In the genomic region with DNA sequence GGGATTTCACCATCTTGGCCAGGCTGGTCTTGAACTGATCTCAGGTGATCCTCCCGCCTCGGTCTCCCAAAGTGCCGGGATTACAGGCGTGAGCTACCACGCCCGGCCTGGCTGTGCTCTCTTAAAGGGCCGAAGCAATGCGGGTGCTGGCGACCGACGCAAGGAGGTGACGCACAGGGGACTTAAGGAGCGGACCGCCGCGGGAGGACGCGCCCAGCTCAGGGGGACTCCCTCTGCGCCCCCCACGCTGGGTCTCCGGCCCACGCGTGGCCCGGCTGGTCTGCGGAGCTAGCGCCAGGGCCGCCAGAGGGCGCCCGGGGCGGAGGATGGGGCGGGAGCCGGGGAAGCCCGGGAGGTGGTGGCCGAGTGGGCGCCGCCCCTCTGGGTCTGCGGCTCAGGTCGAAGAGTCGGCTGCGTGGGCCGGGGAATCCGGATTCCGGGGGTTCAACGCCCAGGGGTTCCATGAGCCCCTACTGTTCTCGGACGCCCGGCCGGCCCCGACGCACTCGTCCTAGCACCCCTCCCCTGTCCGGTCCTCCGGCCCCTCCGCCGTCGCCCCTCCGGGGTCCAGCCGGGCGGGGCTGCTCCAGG, we compare ENCODE assay signal across 1 cellular context.
TF ChIP-seq lines count a peak whose summit lies in the region.

No MANE protein-coding gene starts in this region.

TF ChIP-seq in K562, 482 proteins besides CTCF, POLR2A, EP300 and RAD21 (continued from another document):
- TF ChIP-seq, protein P1, sequence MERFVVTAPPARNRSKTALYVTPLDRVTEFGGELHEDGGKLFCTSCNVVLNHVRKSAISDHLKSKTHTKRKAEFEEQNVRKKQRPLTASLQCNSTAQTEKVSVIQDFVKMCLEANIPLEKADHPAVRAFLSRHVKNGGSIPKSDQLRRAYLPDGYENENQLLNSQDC (CRISPR knock-in tag; IDR thresholded peaks at IDR 0.05), result no peak
- TF ChIP-seq ZBTB17 (CRISPR knock-in tag; IDR thresholded peaks at IDR 0.05) (0 out of 2 replicates have a peak, but pooled peaks have one; percentile 37), KLF1 (tag; IDR thresholded peaks at IDR 0.05) (peak; percentile 63; the same call in 1 of the 2 replicates), JUND (IDR thresholded peaks at IDR 0.05; ENCODE audit: borderline replicate concordance, low read depth, low read length) (peak; percentile 23; the same call in 1 of the 2 replicates), JUND (tag; IDR thresholded peaks at IDR 0.05; ENCODE audit: borderline replicate concordance, low read depth, low read length) (peak; percentile 14; the same call in 1 of the 3 replicates), MYNN (IDR thresholded peaks at IDR 0.05) (no peak), MYNN (CRISPR knock-in tag; IDR thresholded peaks at IDR 0.05) (no peak), KDM4B (IDR thresholded peaks at IDR 0.05; ENCODE audit: borderline replicate concordance in 2 of 2, low read depth in 1 of 2) (peak in 1 of 2 experiments; percentile 34; a peak in 1 of 4 replicates), NCOR1 (IDR thresholded peaks at IDR 0.05) (no peak; the same call in 1 of the 2 replicates), HDAC1 (IDR thresholded peaks at IDR 0.05) (peak; percentile 9 to 91; a peak in 2 of 4 replicates), HDGF (IDR thresholded peaks at IDR 0.05) (no peak), TARDBP (IDR thresholded peaks at IDR 0.05) (peak; percentile 96), ZNF232 (CRISPR knock-in tag; IDR thresholded peaks at IDR 0.05) (no peak), STAT5B (CRISPR knock-in tag; IDR thresholded peaks at IDR 0.05) (no peak), ZNF444 (CRISPR knock-in tag; IDR thresholded peaks at IDR 0.05) (no peak), DMBX1 (CRISPR knock-in tag; IDR thresholded peaks at IDR 0.05; ENCODE audit: borderline replicate concordance) (0 out of 2 replicates have a peak, but pooled peaks have one; percentile 26), SMARCA4 (IDR thresholded peaks at IDR 0.05) (peak; percentile 45), TEAD1 (CRISPR knock-in tag; IDR thresholded peaks at IDR 0.05) (peak in 1 of 2 experiments; percentile 55; a peak in 1 of 4 replicates), SUPT5H (IDR thresholded peaks at IDR 0.05) (peak; percentile 57), NUFIP1 (IDR thresholded peaks at IDR 0.05; ENCODE audit: partially characterized antibody) (no peak), ZNF133 (CRISPR knock-in tag; IDR thresholded peaks at IDR 0.05) (no peak), SIN3A (IDR thresholded peaks at IDR 0.05; ENCODE audit: borderline replicate concordance in 2 of 2, control insufficient read depth in 1 of 2, low read depth in 2 of 2, low read length in 2 of 2) (peak; percentile 19 to 93; a peak in 2 of 4 replicates), KLF13 (tag; IDR thresholded peaks at IDR 0.05; ENCODE audit: borderline replicate concordance, low read depth) (peak; percentile 84; the same call in 1 of the 2 replicates), SAFB (IDR thresholded peaks at IDR 0.05; ENCODE audit: borderline replicate concordance, low read depth, low read length) (peak; percentile 99), MTA3 (IDR thresholded peaks at IDR 0.05; ENCODE audit: borderline replicate concordance) (peak; percentile 96), EP400 (IDR thresholded peaks at IDR 0.05) (peak; percentile 78; the same call in 1 of the 2 replicates), PHB2 (IDR thresholded peaks at IDR 0.05; ENCODE audit: low read depth) (no peak), MTA2 (IDR thresholded peaks at IDR 0.05; ENCODE audit: low read depth) (peak; percentile 43; the same call in 1 of the 2 replicates), GATAD2A (IDR thresholded peaks at IDR 0.05) (peak; percentile 99), L3MBTL2 (IDR thresholded peaks at IDR 0.05) (peak; percentile 82), PRPF4 (IDR thresholded peaks at IDR 0.05; ENCODE audit: insufficient read depth, low read depth, low read length, poor library complexity, severe bottlenecking) (no peak), ETV5 (CRISPR knock-in tag; IDR thresholded peaks at IDR 0.05; ENCODE audit: low read depth) (peak; percentile 51; the same call in 1 of the 2 replicates), ZNF12 (CRISPR knock-in tag; IDR thresholded peaks at IDR 0.05) (peak; percentile 70; the same call in 1 of the 2 replicates), JUN (IDR thresholded peaks at IDR 0.05; ENCODE audit: borderline replicate concordance, low read depth, low read length) (no peak), JUN (CRISPR knock-in tag; IDR thresholded peaks at IDR 0.05; ENCODE audit: borderline replicate concordance) (no peak), SRSF7 (optimal IDR thresholded peaks at IDR 0.05; ENCODE audit: low read depth, low read length) (no peak), CREB1 (IDR thresholded peaks at IDR 0.05) (peak; percentile 65), CREB1 (CRISPR knock-in tag; IDR thresholded peaks at IDR 0.05) (0 out of 2 replicates have a peak, but pooled peaks have one; percentile 35), RBFOX2 (IDR thresholded peaks at IDR 0.05; ENCODE audit: low read depth, low read length) (peak; percentile 74), BRD9 (IDR thresholded peaks at IDR 0.05; ENCODE audit: low read depth, partially characterized antibody) (peak; percentile 31), SIN3B (IDR thresholded peaks at IDR 0.05; ENCODE audit: low read depth) (peak; percentile 44; the same call in 1 of the 2 replicates), CCNT2 (IDR thresholded peaks at IDR 0.05; ENCODE audit: borderline replicate concordance, extremely low read depth, insufficient read length, low read depth, low read length) (peak; percentile 86), MTA1 (IDR thresholded peaks at IDR 0.05; ENCODE audit: borderline replicate concordance) (peak; percentile 87), HDAC2 (IDR thresholded peaks at IDR 0.05) (peak; percentile 82)
- TF ChIP-seq, protein P2, sequence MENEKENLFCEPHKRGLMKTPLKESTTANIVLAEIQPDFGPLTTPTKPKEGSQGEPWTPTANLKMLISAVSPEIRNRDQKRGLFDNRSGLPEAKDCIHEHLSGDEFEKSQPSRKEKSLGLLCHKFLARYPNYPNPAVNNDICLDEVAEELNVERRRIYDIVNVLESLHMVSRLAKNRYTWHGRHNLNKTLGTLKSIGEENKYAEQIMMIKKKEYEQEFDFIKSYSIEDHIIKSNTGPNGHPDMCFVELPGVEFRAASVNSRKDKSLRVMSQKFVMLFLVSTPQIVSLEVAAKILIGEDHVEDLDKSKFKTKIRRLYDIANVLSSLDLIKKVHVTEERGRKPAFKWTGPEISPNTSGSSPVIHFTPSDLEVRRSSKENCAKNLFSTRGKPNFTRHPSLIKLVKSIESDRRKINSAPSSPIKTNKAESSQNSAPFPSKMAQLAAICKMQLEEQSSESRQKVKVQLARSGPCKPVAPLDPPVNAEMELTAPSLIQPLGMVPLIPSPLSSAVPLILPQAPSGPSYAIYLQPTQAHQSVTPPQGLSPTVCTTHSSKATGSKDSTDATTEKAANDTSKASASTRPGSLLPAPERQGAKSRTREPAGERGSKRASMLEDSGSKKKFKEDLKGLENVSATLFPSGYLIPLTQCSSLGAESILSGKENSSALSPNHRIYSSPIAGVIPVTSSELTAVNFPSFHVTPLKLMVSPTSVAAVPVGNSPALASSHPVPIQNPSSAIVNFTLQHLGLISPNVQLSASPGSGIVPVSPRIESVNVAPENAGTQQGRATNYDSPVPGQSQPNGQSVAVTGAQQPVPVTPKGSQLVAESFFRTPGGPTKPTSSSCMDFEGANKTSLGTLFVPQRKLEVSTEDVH (IDR thresholded peaks at IDR 0.05; ENCODE audit: low read depth, partially characterized antibody), result no peak
- TF ChIP-seq, protein P3, sequence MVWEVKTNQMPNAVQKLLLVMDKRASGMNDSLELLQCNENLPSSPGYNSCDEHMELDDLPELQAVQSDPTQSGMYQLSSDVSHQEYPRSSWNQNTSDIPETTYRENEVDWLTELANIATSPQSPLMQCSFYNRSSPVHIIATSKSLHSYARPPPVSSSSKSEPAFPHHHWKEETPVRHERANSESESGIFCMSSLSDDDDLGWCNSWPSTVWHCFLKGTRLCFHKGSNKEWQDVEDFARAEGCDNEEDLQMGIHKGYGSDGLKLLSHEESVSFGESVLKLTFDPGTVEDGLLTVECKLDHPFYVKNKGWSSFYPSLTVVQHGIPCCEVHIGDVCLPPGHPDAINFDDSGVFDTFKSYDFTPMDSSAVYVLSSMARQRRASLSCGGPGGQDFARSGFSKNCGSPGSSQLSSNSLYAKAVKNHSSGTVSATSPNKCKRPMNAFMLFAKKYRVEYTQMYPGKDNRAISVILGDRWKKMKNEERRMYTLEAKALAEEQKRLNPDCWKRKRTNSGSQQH (CRISPR knock-in tag; IDR thresholded peaks at IDR 0.05), result peak; percentile 36; the same call in 1 of the 2 replicates
- TF ChIP-seq, protein P4, sequence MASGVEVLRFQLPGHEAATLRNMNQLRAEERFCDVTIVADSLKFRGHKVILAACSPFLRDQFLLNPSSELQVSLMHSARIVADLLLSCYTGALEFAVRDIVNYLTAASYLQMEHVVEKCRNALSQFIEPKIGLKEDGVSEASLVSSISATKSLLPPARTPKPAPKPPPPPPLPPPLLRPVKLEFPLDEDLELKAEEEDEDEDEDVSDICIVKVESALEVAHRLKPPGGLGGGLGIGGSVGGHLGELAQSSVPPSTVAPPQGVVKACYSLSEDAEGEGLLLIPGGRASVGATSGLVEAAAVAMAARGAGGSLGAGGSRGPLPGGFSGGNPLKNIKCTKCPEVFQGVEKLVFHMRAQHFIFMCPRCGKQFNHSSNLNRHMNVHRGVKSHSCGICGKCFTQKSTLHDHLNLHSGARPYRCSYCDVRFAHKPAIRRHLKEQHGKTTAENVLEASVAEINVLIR (CRISPR knock-in tag; IDR thresholded peaks at IDR 0.05), result 0 out of 2 replicates have a peak, but pooled peaks have one; percentile 40
- TF ChIP-seq, protein P5, sequence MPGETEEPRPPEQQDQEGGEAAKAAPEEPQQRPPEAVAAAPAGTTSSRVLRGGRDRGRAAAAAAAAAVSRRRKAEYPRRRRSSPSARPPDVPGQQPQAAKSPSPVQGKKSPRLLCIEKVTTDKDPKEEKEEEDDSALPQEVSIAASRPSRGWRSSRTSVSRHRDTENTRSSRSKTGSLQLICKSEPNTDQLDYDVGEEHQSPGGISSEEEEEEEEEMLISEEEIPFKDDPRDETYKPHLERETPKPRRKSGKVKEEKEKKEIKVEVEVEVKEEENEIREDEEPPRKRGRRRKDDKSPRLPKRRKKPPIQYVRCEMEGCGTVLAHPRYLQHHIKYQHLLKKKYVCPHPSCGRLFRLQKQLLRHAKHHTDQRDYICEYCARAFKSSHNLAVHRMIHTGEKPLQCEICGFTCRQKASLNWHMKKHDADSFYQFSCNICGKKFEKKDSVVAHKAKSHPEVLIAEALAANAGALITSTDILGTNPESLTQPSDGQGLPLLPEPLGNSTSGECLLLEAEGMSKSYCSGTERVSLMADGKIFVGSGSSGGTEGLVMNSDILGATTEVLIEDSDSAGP (CRISPR knock-in tag; IDR thresholded peaks at IDR 0.05), result peak; percentile 91
- TF ChIP-seq, protein P6, sequence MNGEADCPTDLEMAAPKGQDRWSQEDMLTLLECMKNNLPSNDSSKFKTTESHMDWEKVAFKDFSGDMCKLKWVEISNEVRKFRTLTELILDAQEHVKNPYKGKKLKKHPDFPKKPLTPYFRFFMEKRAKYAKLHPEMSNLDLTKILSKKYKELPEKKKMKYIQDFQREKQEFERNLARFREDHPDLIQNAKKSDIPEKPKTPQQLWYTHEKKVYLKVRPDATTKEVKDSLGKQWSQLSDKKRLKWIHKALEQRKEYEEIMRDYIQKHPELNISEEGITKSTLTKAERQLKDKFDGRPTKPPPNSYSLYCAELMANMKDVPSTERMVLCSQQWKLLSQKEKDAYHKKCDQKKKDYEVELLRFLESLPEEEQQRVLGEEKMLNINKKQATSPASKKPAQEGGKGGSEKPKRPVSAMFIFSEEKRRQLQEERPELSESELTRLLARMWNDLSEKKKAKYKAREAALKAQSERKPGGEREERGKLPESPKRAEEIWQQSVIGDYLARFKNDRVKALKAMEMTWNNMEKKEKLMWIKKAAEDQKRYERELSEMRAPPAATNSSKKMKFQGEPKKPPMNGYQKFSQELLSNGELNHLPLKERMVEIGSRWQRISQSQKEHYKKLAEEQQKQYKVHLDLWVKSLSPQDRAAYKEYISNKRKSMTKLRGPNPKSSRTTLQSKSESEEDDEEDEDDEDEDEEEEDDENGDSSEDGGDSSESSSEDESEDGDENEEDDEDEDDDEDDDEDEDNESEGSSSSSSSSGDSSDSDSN (IDR thresholded peaks at IDR 0.05; ENCODE audit: borderline replicate concordance in 1 of 2, low read depth in 2 of 2, low read length in 2 of 2), result peak in 1 of 2 experiments; percentile 61; a peak in 2 of 4 replicates
- TF ChIP-seq, protein P7, sequence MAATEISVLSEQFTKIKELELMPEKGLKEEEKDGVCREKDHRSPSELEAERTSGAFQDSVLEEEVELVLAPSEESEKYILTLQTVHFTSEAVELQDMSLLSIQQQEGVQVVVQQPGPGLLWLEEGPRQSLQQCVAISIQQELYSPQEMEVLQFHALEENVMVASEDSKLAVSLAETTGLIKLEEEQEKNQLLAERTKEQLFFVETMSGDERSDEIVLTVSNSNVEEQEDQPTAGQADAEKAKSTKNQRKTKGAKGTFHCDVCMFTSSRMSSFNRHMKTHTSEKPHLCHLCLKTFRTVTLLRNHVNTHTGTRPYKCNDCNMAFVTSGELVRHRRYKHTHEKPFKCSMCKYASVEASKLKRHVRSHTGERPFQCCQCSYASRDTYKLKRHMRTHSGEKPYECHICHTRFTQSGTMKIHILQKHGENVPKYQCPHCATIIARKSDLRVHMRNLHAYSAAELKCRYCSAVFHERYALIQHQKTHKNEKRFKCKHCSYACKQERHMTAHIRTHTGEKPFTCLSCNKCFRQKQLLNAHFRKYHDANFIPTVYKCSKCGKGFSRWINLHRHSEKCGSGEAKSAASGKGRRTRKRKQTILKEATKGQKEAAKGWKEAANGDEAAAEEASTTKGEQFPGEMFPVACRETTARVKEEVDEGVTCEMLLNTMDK (IDR thresholded peaks at IDR 0.05; ENCODE audit: borderline replicate concordance, insufficient read depth, low read depth, low read length, poor library complexity, severe bottlenecking), result peak; percentile 99
